ENCODE assay signal across 2 cellular contexts in the genomic region with DNA sequence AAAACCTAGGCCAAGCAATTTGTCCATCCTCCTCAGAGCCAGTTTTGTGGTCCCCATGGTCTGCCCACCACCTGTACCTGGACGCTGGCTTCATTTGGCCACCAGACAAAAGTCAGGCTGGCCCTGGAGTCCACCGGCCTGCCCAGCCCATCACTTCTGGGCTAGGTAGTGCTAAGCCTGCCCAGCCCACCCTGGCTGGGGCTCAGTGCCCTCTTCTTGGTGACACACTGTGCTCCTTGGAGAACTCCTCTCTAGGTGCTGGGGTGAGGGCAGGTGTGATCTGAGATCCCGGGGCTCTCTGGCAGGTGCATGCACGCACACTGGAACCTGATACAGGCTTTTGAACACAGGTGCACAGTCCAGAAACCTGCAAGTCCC.
TF ChIP-seq lines count a peak whose summit lies in the region.

No MANE protein-coding gene starts in this region.

TF ChIP-seq in SK-N-SH, 30 proteins besides CTCF, POLR2A, EP300 and RAD21 (continued from another document):
- TF ChIP-seq, protein P1, sequence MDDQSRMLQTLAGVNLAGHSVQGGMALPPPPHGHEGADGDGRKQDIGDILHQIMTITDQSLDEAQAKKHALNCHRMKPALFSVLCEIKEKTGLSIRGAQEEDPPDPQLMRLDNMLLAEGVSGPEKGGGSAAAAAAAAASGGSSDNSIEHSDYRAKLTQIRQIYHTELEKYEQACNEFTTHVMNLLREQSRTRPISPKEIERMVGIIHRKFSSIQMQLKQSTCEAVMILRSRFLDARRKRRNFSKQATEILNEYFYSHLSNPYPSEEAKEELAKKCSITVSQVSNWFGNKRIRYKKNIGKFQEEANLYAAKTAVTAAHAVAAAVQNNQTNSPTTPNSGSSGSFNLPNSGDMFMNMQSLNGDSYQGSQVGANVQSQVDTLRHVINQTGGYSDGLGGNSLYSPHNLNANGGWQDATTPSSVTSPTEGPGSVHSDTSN (IDR thresholded peaks at IDR 0.05) = no peak
- no peak for TF ChIP-seq SIN3A (IDR thresholded peaks at IDR 0.05; ENCODE audit: borderline replicate concordance, low read depth, low read length)
- no peak for TF ChIP-seq FOSL2 (IDR thresholded peaks at IDR 0.05; ENCODE audit: borderline replicate concordance, low read depth)
- TF ChIP-seq, protein P2, sequence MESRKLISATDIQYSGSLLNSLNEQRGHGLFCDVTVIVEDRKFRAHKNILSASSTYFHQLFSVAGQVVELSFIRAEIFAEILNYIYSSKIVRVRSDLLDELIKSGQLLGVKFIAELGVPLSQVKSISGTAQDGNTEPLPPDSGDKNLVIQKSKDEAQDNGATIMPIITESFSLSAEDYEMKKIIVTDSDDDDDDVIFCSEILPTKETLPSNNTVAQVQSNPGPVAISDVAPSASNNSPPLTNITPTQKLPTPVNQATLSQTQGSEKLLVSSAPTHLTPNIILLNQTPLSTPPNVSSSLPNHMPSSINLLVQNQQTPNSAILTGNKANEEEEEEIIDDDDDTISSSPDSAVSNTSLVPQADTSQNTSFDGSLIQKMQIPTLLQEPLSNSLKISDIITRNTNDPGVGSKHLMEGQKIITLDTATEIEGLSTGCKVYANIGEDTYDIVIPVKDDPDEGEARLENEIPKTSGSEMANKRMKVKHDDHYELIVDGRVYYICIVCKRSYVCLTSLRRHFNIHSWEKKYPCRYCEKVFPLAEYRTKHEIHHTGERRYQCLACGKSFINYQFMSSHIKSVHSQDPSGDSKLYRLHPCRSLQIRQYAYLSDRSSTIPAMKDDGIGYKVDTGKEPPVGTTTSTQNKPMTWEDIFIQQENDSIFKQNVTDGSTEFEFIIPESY (IDR thresholded peaks at IDR 0.05; ENCODE audit: borderline replicate concordance, low read depth) = no peak
- no peak for TF ChIP-seq EZH2phosphoT487 (IDR thresholded peaks at IDR 0.05; ENCODE audit: borderline replicate concordance, low read depth)
- no peak for TF ChIP-seq TCF12 (IDR thresholded peaks at IDR 0.05)
- TF ChIP-seq, protein P3, sequence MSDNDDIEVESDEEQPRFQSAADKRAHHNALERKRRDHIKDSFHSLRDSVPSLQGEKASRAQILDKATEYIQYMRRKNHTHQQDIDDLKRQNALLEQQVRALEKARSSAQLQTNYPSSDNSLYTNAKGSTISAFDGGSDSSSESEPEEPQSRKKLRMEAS (IDR thresholded peaks at IDR 0.05; ENCODE audit: low read depth) = no peak
- TF ChIP-seq SMC3 (IDR thresholded peaks at IDR 0.05; ENCODE audit: low read depth, low read length) = no peak
- TF ChIP-seq FOXM1 (IDR thresholded peaks at IDR 0.05; ENCODE audit: low read depth) = no peak

TF ChIP-seq in SK-N-SH treated with all-trans-retinoic acid at 6 μM for 48 hours, 23 proteins besides CTCF, POLR2A, EP300 and RAD21 (continued from another document):
- TF ChIP-seq, protein P4, sequence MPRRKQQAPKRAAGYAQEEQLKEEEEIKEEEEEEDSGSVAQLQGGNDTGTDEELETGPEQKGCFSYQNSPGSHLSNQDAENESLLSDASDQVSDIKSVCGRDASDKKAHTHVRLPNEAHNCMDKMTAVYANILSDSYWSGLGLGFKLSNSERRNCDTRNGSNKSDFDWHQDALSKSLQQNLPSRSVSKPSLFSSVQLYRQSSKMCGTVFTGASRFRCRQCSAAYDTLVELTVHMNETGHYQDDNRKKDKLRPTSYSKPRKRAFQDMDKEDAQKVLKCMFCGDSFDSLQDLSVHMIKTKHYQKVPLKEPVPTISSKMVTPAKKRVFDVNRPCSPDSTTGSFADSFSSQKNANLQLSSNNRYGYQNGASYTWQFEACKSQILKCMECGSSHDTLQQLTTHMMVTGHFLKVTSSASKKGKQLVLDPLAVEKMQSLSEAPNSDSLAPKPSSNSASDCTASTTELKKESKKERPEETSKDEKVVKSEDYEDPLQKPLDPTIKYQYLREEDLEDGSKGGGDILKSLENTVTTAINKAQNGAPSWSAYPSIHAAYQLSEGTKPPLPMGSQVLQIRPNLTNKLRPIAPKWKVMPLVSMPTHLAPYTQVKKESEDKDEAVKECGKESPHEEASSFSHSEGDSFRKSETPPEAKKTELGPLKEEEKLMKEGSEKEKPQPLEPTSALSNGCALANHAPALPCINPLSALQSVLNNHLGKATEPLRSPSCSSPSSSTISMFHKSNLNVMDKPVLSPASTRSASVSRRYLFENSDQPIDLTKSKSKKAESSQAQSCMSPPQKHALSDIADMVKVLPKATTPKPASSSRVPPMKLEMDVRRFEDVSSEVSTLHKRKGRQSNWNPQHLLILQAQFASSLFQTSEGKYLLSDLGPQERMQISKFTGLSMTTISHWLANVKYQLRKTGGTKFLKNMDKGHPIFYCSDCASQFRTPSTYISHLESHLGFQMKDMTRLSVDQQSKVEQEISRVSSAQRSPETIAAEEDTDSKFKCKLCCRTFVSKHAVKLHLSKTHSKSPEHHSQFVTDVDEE (CRISPR knock-in tag; IDR thresholded peaks at IDR 0.05) = no peak
- TF ChIP-seq, protein P5, sequence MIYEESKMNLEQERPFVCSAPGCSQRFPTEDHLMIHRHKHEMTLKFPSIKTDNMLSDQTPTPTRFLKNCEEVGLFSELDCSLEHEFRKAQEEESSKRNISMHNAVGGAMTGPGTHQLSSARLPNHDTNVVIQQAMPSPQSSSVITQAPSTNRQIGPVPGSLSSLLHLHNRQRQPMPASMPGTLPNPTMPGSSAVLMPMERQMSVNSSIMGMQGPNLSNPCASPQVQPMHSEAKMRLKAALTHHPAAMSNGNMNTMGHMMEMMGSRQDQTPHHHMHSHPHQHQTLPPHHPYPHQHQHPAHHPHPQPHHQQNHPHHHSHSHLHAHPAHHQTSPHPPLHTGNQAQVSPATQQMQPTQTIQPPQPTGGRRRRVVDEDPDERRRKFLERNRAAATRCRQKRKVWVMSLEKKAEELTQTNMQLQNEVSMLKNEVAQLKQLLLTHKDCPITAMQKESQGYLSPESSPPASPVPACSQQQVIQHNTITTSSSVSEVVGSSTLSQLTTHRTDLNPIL (CRISPR knock-in tag; IDR thresholded peaks at IDR 0.05; ENCODE audit: low read depth) = no peak
- TF ChIP-seq CSDC2 (CRISPR knock-in tag; IDR thresholded peaks at IDR 0.05) (no peak), ZNF8 (CRISPR knock-in tag; IDR thresholded peaks at IDR 0.05) (no peak), TCF4 (CRISPR knock-in tag; IDR thresholded peaks at IDR 0.05; ENCODE audit: borderline replicate concordance) (no peak), ZFP30 (CRISPR knock-in tag; IDR thresholded peaks at IDR 0.05) (no peak), SNAI2 (CRISPR knock-in tag; IDR thresholded peaks at IDR 0.05) (no peak), ESRRG (CRISPR knock-in tag; IDR thresholded peaks at IDR 0.05) (no peak), ZFP3 (CRISPR knock-in tag; IDR thresholded peaks at IDR 0.05) (no peak)
- TF ChIP-seq, protein P6, sequence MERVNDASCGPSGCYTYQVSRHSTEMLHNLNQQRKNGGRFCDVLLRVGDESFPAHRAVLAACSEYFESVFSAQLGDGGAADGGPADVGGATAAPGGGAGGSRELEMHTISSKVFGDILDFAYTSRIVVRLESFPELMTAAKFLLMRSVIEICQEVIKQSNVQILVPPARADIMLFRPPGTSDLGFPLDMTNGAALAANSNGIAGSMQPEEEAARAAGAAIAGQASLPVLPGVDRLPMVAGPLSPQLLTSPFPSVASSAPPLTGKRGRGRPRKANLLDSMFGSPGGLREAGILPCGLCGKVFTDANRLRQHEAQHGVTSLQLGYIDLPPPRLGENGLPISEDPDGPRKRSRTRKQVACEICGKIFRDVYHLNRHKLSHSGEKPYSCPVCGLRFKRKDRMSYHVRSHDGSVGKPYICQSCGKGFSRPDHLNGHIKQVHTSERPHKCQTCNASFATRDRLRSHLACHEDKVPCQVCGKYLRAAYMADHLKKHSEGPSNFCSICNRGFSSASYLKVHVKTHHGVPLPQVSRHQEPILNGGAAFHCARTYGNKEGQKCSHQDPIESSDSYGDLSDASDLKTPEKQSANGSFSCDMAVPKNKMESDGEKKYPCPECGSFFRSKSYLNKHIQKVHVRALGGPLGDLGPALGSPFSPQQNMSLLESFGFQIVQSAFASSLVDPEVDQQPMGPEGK (CRISPR knock-in tag; IDR thresholded peaks at IDR 0.05; ENCODE audit: borderline replicate concordance) = no peak
